9 cellular contexts compared by ENCODE assay signal in genomic region chr4:152045397-152045780, GRCh38.
A peak's percentile ranks its signal among the peaks of the same experiment; 100 is the strongest.
DNase-seq lines count a peak whose midpoint lies in the region; ATAC-seq and TF ChIP-seq lines count a peak whose summit lies in the region.
"Had no signal": no experiment of that assay in that cellular context is flagged by ENCODE, and none has a peak within 500 bp of the region (broad histone marks: within the 10 kb centered on the region; RNA-seq: fewer than 3 reads in every experiment).

No MANE protein-coding gene starts in this region.

- no peak for TF ChIP-seq CTCF in SK-N-SH (IDR thresholded peaks at IDR 0.05)

- H2AFZ ChIP-seq in SK-N-SH (ENCODE audit: low read depth): no peak overlapping the region

- peak overlapping the region in 2 of 10 donors; percentile 9 to 76 for H3K27ac Mint-ChIP-seq in naive thymus-derived CD8-positive, alpha-beta T cell

- H3K9me3 ChIP-seq in SK-N-SH: no peaks in the 10 kb centered on the region

- H3K27ac ChIP-seq in SK-N-SH (ENCODE audit: low read depth in 2 of 2, low read length in 1 of 2): no peak overlapping the region

- POLR2A ChIA-PET in naive thymus-derived CD8-positive, alpha-beta T cell (lab: Charles Lee): interaction anchor here (0.6 kb wide), 1 partner anchor 9 kb away, joined by 3 read pairs; no protein-coding TSS in a partner anchor
- POLR2A ChIA-PET in SK-N-SH (lab: Yijun Ruan, JAX): no interaction called here

- H3K4me3 Mint-ChIP-seq in naive thymus-derived CD8-positive, alpha-beta T cell: peak overlapping the region in 7 of 10 donors; percentile 32 to 66 (median 41)

- H3K9me3 Mint-ChIP-seq in naive thymus-derived CD8-positive, alpha-beta T cell: peaks cover 0 to 14% (median 8%) of the 10 kb centered on the region in 9 donors

- peaks cover 4 to 11% (median 7%) of the 10 kb centered on the region in 4 donors for H3K4me1 Mint-ChIP-seq in naive thymus-derived CD8-positive, alpha-beta T cell

- no peak overlapping the region for H3K9ac ChIP-seq in SK-N-SH

- H4K20me1 ChIP-seq in SK-N-SH (ENCODE audit: insufficient read depth): no peaks in the 10 kb centered on the region

- CTCF ChIA-PET in SK-N-SH (lab: Yijun Ruan, JAX): interaction anchor here (1.3 kb wide), 1 partner anchor 10 kb away, joined by 4 read pairs; no protein-coding TSS in a partner anchor

- no peaks in the 10 kb centered on the region for H3F3A ChIP-seq in SK-N-SH (replicated peaks; ENCODE audit: insufficient read depth)

- no peak for TF ChIP-seq EP300 in SK-N-SH (IDR thresholded peaks at IDR 0.05; ENCODE audit: borderline replicate concordance in 1 of 2, low read depth in 1 of 2, low read length in 1 of 2)

- peak; percentile 83 for DNase-seq in NCI-H510A treated with DMSO at 0.1 percent for 48 hours (lab: John Stamatoyannopoulos, UW)
- no peak for DNase-seq in naive thymus-derived CD8-positive, alpha-beta T cell
- DNase-seq in dedifferentiated amniotic fluid mesenchymal stem cell (ENCODE audit: extremely low spot score): no peak
- no peak for DNase-seq in SK-N-SH
- no peak for DNase-seq in DMS153 (lab: John Stamatoyannopoulos, UW)
- DNase-seq: NCI-H1436 had no signal

- no peaks in the 10 kb centered on the region for H3K79me2 ChIP-seq in SK-N-SH (ENCODE audit: insufficient read depth)

- WGBS in SK-N-SH (ENCODE audit: low lambda C conversion rate): 65% methylated on average over 8 of the region's 8 CpGs

- no peak overlapping the region for H3K4me3 ChIP-seq in SK-N-SH (ENCODE audit: low read depth in 2 of 2, low read length in 1 of 2)

- no peaks in the 10 kb centered on the region for H3K36me3 ChIP-seq in SK-N-SH (replicated peaks in 1 of 2; ENCODE audit: control insufficient read depth in 1 of 2, insufficient read depth in 2 of 2, low read length in 1 of 2)

- no peaks in the 10 kb centered on the region for H3K27me3 Mint-ChIP-seq in naive thymus-derived CD8-positive, alpha-beta T cell

- peaks cover 0 to 13% (median 5%) of the 10 kb centered on the region in 3 donors for H3K36me3 Mint-ChIP-seq in naive thymus-derived CD8-positive, alpha-beta T cell

- no peaks in the 10 kb centered on the region for H3K9me2 ChIP-seq in SK-N-SH

- no peak for TF ChIP-seq RAD21 in SK-N-SH (IDR thresholded peaks at IDR 0.05; ENCODE audit: low read length)

- H3K27me3 ChIP-seq in SK-N-SH (ENCODE audit: insufficient read depth): no peaks in the 10 kb centered on the region

- no peaks in the 10 kb centered on the region; a peak in 1 of 4 replicates for H3K4me1 ChIP-seq in SK-N-SH (ENCODE audit: control insufficient read depth in 1 of 2, insufficient read depth in 2 of 2, low read depth in 1 of 2, low read length in 1 of 2)

- ATAC-seq in GM18502 (IDR thresholded peaks at IDR 0.05; ENCODE audit: poor library complexity, unreplicated experiment) (peak; percentile 39), GM21825 (IDR thresholded peaks at IDR 0.05; ENCODE audit: unreplicated experiment) (peak; percentile 60), GM19324 (IDR thresholded peaks at IDR 0.05; ENCODE audit: low FRiP score, unreplicated experiment) (no peak)
- ATAC-seq in naive thymus-derived CD8-positive, alpha-beta T cell: no peak

- no peak overlapping the region for H3K4me2 ChIP-seq in SK-N-SH

TF ChIP-seq in SK-N-SH, 30 proteins besides CTCF, POLR2A, EP300 and RAD21:
- TF ChIP-seq TAF1 (IDR thresholded peaks at IDR 0.05; ENCODE audit: borderline replicate concordance, low read depth, low read length): no peak
TF ChIP-seq in SK-N-SH: peak in this region for 0.

Comparison
In these comparisons a context has a peak if more than half of its experiments do, and no peak if none do; other contexts are left out.
1. ATAC-seq: peak in GM18502 (single experiment) and GM21825 (single experiment); none in naive thymus-derived CD8-positive, alpha-beta T cell (0 of 2) and GM19324 (single experiment).